ENCODE assay signal across 2 cellular contexts in the genomic region with DNA sequence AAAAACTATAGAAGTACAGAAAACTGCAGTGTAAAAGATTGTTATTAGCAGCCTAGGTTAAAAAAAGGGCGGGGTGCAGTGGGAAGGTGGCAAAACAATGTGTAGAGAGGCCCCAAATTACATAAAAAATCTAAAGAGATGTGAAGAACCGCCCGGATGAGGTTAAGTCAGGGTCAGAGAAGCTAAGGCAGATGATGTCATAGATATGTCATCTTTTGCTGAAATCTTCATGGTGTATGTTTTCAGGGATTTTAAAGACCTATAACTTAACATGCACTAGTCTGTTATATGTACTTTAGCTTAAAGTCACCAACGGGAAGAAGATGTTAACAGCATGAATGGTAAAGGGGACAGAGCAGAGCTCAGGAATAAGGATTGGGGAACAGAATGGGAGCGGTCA.
TF ChIP-seq lines count a peak whose summit lies in the region.

No MANE protein-coding gene starts in this region.

TF ChIP-seq in A549, 52 proteins besides CTCF, POLR2A, EP300 and RAD21 (continued from another document):
- TF ChIP-seq REST (IDR thresholded peaks at IDR 0.05): no peak
- TF ChIP-seq CBX2 (IDR thresholded peaks at IDR 0.05; ENCODE audit: borderline replicate concordance, low read depth): no peak
- TF ChIP-seq, protein P1, sequence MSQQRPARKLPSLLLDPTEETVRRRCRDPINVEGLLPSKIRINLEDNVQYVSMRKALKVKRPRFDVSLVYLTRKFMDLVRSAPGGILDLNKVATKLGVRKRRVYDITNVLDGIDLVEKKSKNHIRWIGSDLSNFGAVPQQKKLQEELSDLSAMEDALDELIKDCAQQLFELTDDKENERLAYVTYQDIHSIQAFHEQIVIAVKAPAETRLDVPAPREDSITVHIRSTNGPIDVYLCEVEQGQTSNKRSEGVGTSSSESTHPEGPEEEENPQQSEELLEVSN (IDR thresholded peaks at IDR 0.05; ENCODE audit: borderline replicate concordance, low read depth): no peak
- TF ChIP-seq ZFP36 (IDR thresholded peaks at IDR 0.05; ENCODE audit: borderline replicate concordance, partially characterized antibody): no peak
- TF ChIP-seq MAZ (IDR thresholded peaks at IDR 0.05; ENCODE audit: borderline replicate concordance, low read depth, low read length): no peak
- no peak for TF ChIP-seq RFX5 (IDR thresholded peaks at IDR 0.05)
- TF ChIP-seq SMC3 (IDR thresholded peaks at IDR 0.05): no peak
- no peak for TF ChIP-seq CBX8 (IDR thresholded peaks at IDR 0.05)

TF ChIP-seq in HEK293, 187 proteins besides CTCF, POLR2A, EP300 and RAD21 (continued from another document):
- TF ChIP-seq INSM2 (tag by site-specific recombination; IDR thresholded peaks at IDR 0.05) (0 out of 2 replicates have a peak, but pooled peaks have one; percentile 8), ZNF146 (tag by site-specific recombination; IDR thresholded peaks at IDR 0.05) (no peak), TCF7L2 (IDR thresholded peaks at IDR 0.05; ENCODE audit: borderline replicate concordance, low read depth, low read length) (peak; percentile 54; the same call in 1 of the 2 replicates), ZNF404 (tag by site-specific recombination; IDR thresholded peaks at IDR 0.05) (no peak), ATF2 (tag by site-specific recombination; IDR thresholded peaks at IDR 0.05; ENCODE audit: low read depth) (peak; percentile 92), ZNF629 (tag by site-specific recombination; IDR thresholded peaks at IDR 0.05) (peak; percentile 81), PATZ1 (tag by site-specific recombination; IDR thresholded peaks at IDR 0.05) (peak; percentile 25; the same call in 1 of the 2 replicates), ZNF184 (tag by site-specific recombination; IDR thresholded peaks at IDR 0.05) (no peak), FEZF1 (tag by site-specific recombination; IDR thresholded peaks at IDR 0.05) (no peak)
- TF ChIP-seq, protein P2, sequence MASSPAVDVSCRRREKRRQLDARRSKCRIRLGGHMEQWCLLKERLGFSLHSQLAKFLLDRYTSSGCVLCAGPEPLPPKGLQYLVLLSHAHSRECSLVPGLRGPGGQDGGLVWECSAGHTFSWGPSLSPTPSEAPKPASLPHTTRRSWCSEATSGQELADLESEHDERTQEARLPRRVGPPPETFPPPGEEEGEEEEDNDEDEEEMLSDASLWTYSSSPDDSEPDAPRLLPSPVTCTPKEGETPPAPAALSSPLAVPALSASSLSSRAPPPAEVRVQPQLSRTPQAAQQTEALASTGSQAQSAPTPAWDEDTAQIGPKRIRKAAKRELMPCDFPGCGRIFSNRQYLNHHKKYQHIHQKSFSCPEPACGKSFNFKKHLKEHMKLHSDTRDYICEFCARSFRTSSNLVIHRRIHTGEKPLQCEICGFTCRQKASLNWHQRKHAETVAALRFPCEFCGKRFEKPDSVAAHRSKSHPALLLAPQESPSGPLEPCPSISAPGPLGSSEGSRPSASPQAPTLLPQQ (tag by site-specific recombination; IDR thresholded peaks at IDR 0.05): no peak
